Comparison of ENCODE assay signal across 20 cellular contexts in genomic region chr1:166915941-166916340, GRCh38. TPM values are rescaled to one million over a fixed set of nuclear protein-coding genes. Genes with fewer than 3 reads are reported as not detected.
A peak's percentile ranks its signal among the peaks of the same experiment; 100 is the strongest.
DNase-seq lines count a peak whose midpoint lies in the region; ATAC-seq, FAIRE-seq and TF ChIP-seq lines count a peak whose summit lies in the region.
"Had no signal": no experiment of that assay in that cellular context is flagged by ENCODE, and none has a peak within 500 bp of the region (broad histone marks: within the 10 kb centered on the region; RNA-seq: fewer than 3 reads in every experiment).

No MANE protein-coding gene starts in this region.

- H3K9me2 ChIP-seq in PC-3 (replicated peaks; ENCODE audit: low read length): no peaks in the 10 kb centered on the region

- no peak for FAIRE-seq in D721Med (lab: Jason Lieb, UNC)

- H3K4me2 ChIP-seq in PC-3 (ENCODE audit: low read length) (no peak overlapping the region), osteoblast (ENCODE audit: insufficient read depth, low read length) (no peak overlapping the region)

- H3K4me3 Mint-ChIP-seq in CD14-positive monocyte: no peak overlapping the region
- H3K4me3 Mint-ChIP-seq: activated CD4-positive, alpha-beta T cell treated with anti-CD3 and anti-CD28 coated beads for 36 hours had no signal

- H3K27me3 Mint-ChIP-seq in CD14-positive monocyte (ENCODE audit: low read depth in 3 of 3): peaks cover 16 to 22% (median 22%) of the 10 kb centered on the region in 3 donors

- H3K36me3 ChIP-seq in PC-3 (ENCODE audit: low read depth, low read length) (no peaks in the 10 kb centered on the region), osteoblast (ENCODE audit: insufficient read depth, low read length) (no peaks in the 10 kb centered on the region)
- H3K36me3 ChIP-seq: colonic mucosa, left ventricle myocardium inferior, right atrium auricular region had no signal

- no peak overlapping the region for H3K9ac ChIP-seq in PC-3 (ENCODE audit: low read length)

- H3K79me2 ChIP-seq in PC-3 (ENCODE audit: low read length) (no peaks in the 10 kb centered on the region), osteoblast (ENCODE audit: insufficient read depth, low read length) (no peaks in the 10 kb centered on the region)

- H3K4me1 ChIP-seq in PC-3 (ENCODE audit: insufficient read depth, low read length): peaks cover 3% of the 10 kb centered on the region; the same call in 1 of the 2 replicates
- H3K4me1 ChIP-seq in osteoblast (ENCODE audit: insufficient read depth, low read length): no peaks in the 10 kb centered on the region
- H3K4me1 ChIP-seq: colonic mucosa had no signal

- peak; percentile 71 for DNase-seq in ELR (ENCODE audit: low read depth)
- peak; percentile 76 for DNase-seq in PC-3
- DNase-seq in choroid plexus epithelial cell (ENCODE audit: low read depth): peak; percentile 48
- peak; percentile 81 for DNase-seq in osteoblast (ENCODE audit: insufficient read length, low spot score, missing footprints)
- no peak for DNase-seq in COLO668 (lab: John Stamatoyannopoulos, UW; ENCODE audit: unreplicated experiment)
- no peak for DNase-seq in D721Med (ENCODE audit: insufficient read length, low spot score)
- no peak for DNase-seq in CD14-positive monocyte (ENCODE audit: low spot score)
- DNase-seq: activated CD4-positive, alpha-beta T cell treated with anti-CD3 and anti-CD28 coated beads for 36 hours; activated gamma-delta T cell treated with Interleukin-2 at 50 U/mL for 16 hours; colonic mucosa; HCEC 1CT; KG1; left ventricle myocardium inferior; NCI-H1105 treated with DMSO at 0.1 percent for 48 hours; NCI-H82; stimulated activated naive CD4-positive, alpha-beta T cell treated with Interleukin-2 at 50 U/mL for 16 hours; trophoblast cell had no signal

- peak overlapping the region in 1 of 7 donors; percentile 16 for H3K27ac Mint-ChIP-seq in CD14-positive monocyte
- H3K27ac Mint-ChIP-seq: activated CD4-positive, alpha-beta T cell treated with anti-CD3 and anti-CD28 coated beads for 36 hours had no signal

- H3K4me3 ChIP-seq in PC-3 (ENCODE audit: low read length) (no peak overlapping the region), choroid plexus epithelial cell (ENCODE audit: low read depth, low read length) (no peak overlapping the region), osteoblast (ENCODE audit: insufficient read depth, low read length) (no peak overlapping the region)
- H3K4me3 ChIP-seq: colonic mucosa, left ventricle myocardium inferior, right atrium auricular region had no signal

- H3K4me1 Mint-ChIP-seq in CD14-positive monocyte: peaks cover 5% of the 10 kb centered on the region

- H3K27me3 ChIP-seq in PC-3 (ENCODE audit: low read length): peaks cover 23% of the 10 kb centered on the region
- peaks cover 46% of the 10 kb centered on the region for H3K27me3 ChIP-seq in osteoblast (ENCODE audit: insufficient read depth, low read length)
- H3K27me3 ChIP-seq: right atrium auricular region had no signal

- no TSS peak for BruUV-seq in PC-3 (replicated peaks; lab: Mats Ljungman, UMichigan)

- H3K27ac ChIP-seq in PC-3 (ENCODE audit: low read length) (no peak overlapping the region), osteoblast (ENCODE audit: low read depth, low read length) (no peak overlapping the region)
- H3K27ac ChIP-seq: colonic mucosa, left ventricle myocardium inferior, right atrium auricular region had no signal

- CTCF ChIA-PET in PC-3 (lab: Charles Lee): no interaction called here

- ATAC-seq in PC-3: peak; percentile 53
- ATAC-seq in HG02970 (IDR thresholded peaks at IDR 0.05; ENCODE audit: low FRiP score, unreplicated experiment): no peak
- ATAC-seq: activated CD4-positive, alpha-beta T cell treated with anti-CD3 and anti-CD28 coated beads for 36 hours; Panc1 had no signal

- POLR2A ChIA-PET in PC-3 (lab: Charles Lee; ENCODE audit: unreplicated experiment): no interaction called here

- H3F3A ChIP-seq in PC-3 (ENCODE audit: low read length, unreplicated experiment): no peaks in the 10 kb centered on the region

- H3K36me3 Mint-ChIP-seq in CD14-positive monocyte: peaks cover 0 to 4% of the 10 kb centered on the region in 2 donors

- TF ChIP-seq CTCF in PC-3 (conservative IDR thresholded peaks at IDR 0.05; ENCODE audit: low read depth, low read length) (no peak), choroid plexus epithelial cell (conservative IDR thresholded peaks at IDR 0.05; ENCODE audit: low read depth, low read length) (no peak), osteoblast (IDR thresholded peaks at IDR 0.05; ENCODE audit: extremely low read depth, low read depth, low read length) (no peak), D721Med (IDR thresholded peaks at IDR 0.05; ENCODE audit: insufficient read depth, missing control alignments) (no peak), CD14-positive monocyte (IDR thresholded peaks at IDR 0.05) (no peak)

- H3K9me3 Mint-ChIP-seq in CD14-positive monocyte: peaks cover 0 to 7% (median 3%) of the 10 kb centered on the region in 7 donors

- intact Hi-C loops in PC-3 (cut with micrococcal nuclease): loop anchor here (10.0 kb wide), 1 partner anchor 209 kb away; no protein-coding TSS in a partner anchor
- intact Hi-C loops in CD14-positive monocyte (cut with micrococcal nuclease): no loop called here

- H3K9me3 ChIP-seq in PC-3 (ENCODE audit: low read length): no peaks in the 10 kb centered on the region
- H3K9me3 ChIP-seq in osteoblast (ENCODE audit: low read depth, low read length): no peaks in the 10 kb centered on the region
- H3K9me3 ChIP-seq: colonic mucosa had no signal

- H4K20me1 ChIP-seq in PC-3 (ENCODE audit: low read length) (no peaks in the 10 kb centered on the region), osteoblast (ENCODE audit: insufficient read depth, low read length) (no peaks in the 10 kb centered on the region)

- H2AFZ ChIP-seq in PC-3 (ENCODE audit: low read length): no peak overlapping the region
- H2AFZ ChIP-seq in osteoblast (ENCODE audit: low read length): no peak overlapping the region

RNA-seq across cellular contexts. Expression of gene TADA1, which starts 39.9 kb away (rescaled TPM):
- total RNA-seq in PC-3 (2014; rRNA removed) (12.4 and 15.3 TPM in 2 replicates), osteoblast (10.6 and 11.6 TPM in 2 replicates)
- 1 to 10 TPM; 6.4 to 7.9 TPM for polyA plus RNA-seq in CD14-positive monocyte

RNA-seq across cellular contexts. Expression of gene ILDR2, which starts 59.4 kb away (rescaled TPM):
- under 0.01 TPM in 1 of 2 replicates, not detected in the other for total RNA-seq in PC-3 (2014; rRNA removed)
- under 0.01 and 0.36 TPM in 2 replicates for total RNA-seq in osteoblast
- polyA plus RNA-seq in CD14-positive monocyte: not detected

Comparison
In these comparisons a context has a peak if more than half of its experiments do, and no peak if none do; other contexts are left out.
1. DNase-seq: peak in ELR (single experiment), PC-3 (single experiment), choroid plexus epithelial cell (single experiment) and osteoblast (single experiment); none in COLO668 (single experiment), D721Med (single experiment) and CD14-positive monocyte (single experiment).